ENCODE assay signal across 13 cellular contexts in genomic region chr20:16368645-16369292, GRCh38.
A peak's percentile ranks its signal among the peaks of the same experiment; 100 is the strongest.
DNase-seq lines count a peak whose midpoint lies in the region; ATAC-seq and TF ChIP-seq lines count a peak whose summit lies in the region.
"Had no signal": no experiment of that assay in that cellular context is flagged by ENCODE, and none has a peak within 500 bp of the region (broad histone marks: within the 10 kb centered on the region; RNA-seq: fewer than 3 reads in every experiment).

No MANE protein-coding gene starts in this region.

- H3K27ac ChIP-seq in tibial artery (peak overlapping the region; percentile 8 to 59), upper lobe of left lung (no peak overlapping the region)
- H3K27ac ChIP-seq: SJCRH30, testis had no signal

- H3K9me3 Mint-ChIP-seq in chondrocyte (ENCODE audit: low read depth) = no peaks in the 10 kb centered on the region
- H3K9me3 Mint-ChIP-seq: activated naive CD4-positive, alpha-beta T cell treated with anti-CD3 and anti-CD28 coated beads for 36 hours; neural crest cell had no signal

- H3K4me3 Mint-ChIP-seq in chondrocyte (ENCODE audit: unreplicated experiment) = no peak overlapping the region
- H3K4me3 Mint-ChIP-seq: activated naive CD4-positive, alpha-beta T cell treated with anti-CD3 and anti-CD28 coated beads for 36 hours; neural crest cell had no signal

- no peak for TF ChIP-seq POLR2A in upper lobe of left lung (IDR thresholded peaks at IDR 0.05)

- peak; percentile 53 for TF ChIP-seq CTCF in chondrocyte (IDR thresholded peaks at IDR 0.05)
- TF ChIP-seq CTCF in tibial artery (IDR thresholded peaks at IDR 0.05) = no peak
- no peak for TF ChIP-seq CTCF in upper lobe of left lung (IDR thresholded peaks at IDR 0.05)

- H3K27me3 ChIP-seq in tibial artery (no peaks in the 10 kb centered on the region), upper lobe of left lung (no peaks in the 10 kb centered on the region)
- H3K27me3 ChIP-seq: SJCRH30, testis had no signal

- DNase-seq in HT1080 (ENCODE audit: low read depth) (peak; percentile 4), chondrocyte (ENCODE audit: low spot score) (no peak), iris pigment epithelial cell (ENCODE audit: low read depth) (peak; percentile 78), tibial artery (no peak), upper lobe of left lung (no peak), cerebellar cortex (ENCODE audit: low spot score) (no peak)
- DNase-seq in activated T-cell treated with anti-CD3 and anti-CD28 coated beads, Interleukin-2, amount 50 U/mL, for 1 hour = no peak
- DNase-seq: activated naive CD4-positive, alpha-beta T cell treated with anti-CD3 and anti-CD28 coated beads for 36 hours; left ventricle myocardium superior; NCI-H2081; SJCRH30; testis had no signal

- H3K36me3 Mint-ChIP-seq in chondrocyte (ENCODE audit: low read depth) = peaks cover 16% of the 10 kb centered on the region

- peak overlapping the region; percentile 76 for H3K27ac Mint-ChIP-seq in chondrocyte (ENCODE audit: unreplicated experiment)
- H3K27ac Mint-ChIP-seq: activated naive CD4-positive, alpha-beta T cell treated with anti-CD3 and anti-CD28 coated beads for 36 hours had no signal

- no peak for ATAC-seq in upper lobe of left lung (ENCODE audit: low FRiP score in 2 of 2)

- H3K9me3 ChIP-seq in tibial artery (no peaks in the 10 kb centered on the region), upper lobe of left lung (no peaks in the 10 kb centered on the region)
- H3K9me3 ChIP-seq: SJCRH30, testis had no signal

- peaks cover 0 to 17% (median 10%) of the 10 kb centered on the region in 4 donors for H3K4me1 ChIP-seq in tibial artery
- H3K4me1 ChIP-seq in upper lobe of left lung = no peaks in the 10 kb centered on the region
- H3K4me1 ChIP-seq: SJCRH30, testis had no signal

- H3K4me1 Mint-ChIP-seq in chondrocyte (ENCODE audit: low read depth) = peaks cover 13% of the 10 kb centered on the region
- H3K4me1 Mint-ChIP-seq: neural crest cell had no signal

- no peak overlapping the region for H3K4me3 ChIP-seq in tibial artery
- no peak overlapping the region for H3K4me3 ChIP-seq in upper lobe of left lung
- H3K4me3 ChIP-seq: SJCRH30, testis had no signal

- H3K27me3 Mint-ChIP-seq in chondrocyte (ENCODE audit: low read depth) = no peaks in the 10 kb centered on the region

- intact Hi-C loops in tibial artery (cut with DNase I; ENCODE audit: low total_unique reads) = no loop called here

- WGBS in upper lobe of left lung, 2 donors = 87 to 91% methylated on average over 11 of the region's 11 CpGs

- TF ChIP-seq EP300 in upper lobe of left lung (IDR thresholded peaks at IDR 0.05) = no peak

- H3K36me3 ChIP-seq in tibial artery (peaks cover 17 to 28% (median 20%) of the 10 kb centered on the region in 3 donors), upper lobe of left lung (peaks cover 0 to 46% (median 4%) of the 10 kb centered on the region in 4 donors)
- H3K36me3 ChIP-seq: SJCRH30 had no signal

Comparison
In these comparisons a context has a peak if more than half of its experiments do, and no peak if none do; other contexts are left out.
1. DNase-seq: peak in HT1080 (single experiment) and iris pigment epithelial cell (single experiment); none in chondrocyte (single experiment), tibial artery (0 of 2), upper lobe of left lung (0 of 2), activated T-cell treated with anti-CD3 and anti-CD28 coated beads, Interleukin-2, amount 50 U/mL, for 1 hour (single experiment) and cerebellar cortex (single experiment).
2. H3K27ac ChIP-seq: peak in tibial artery (2 of 2); none in upper lobe of left lung (0 of 4).